ENCODE assay signal across 8 cellular contexts in the genomic region with DNA sequence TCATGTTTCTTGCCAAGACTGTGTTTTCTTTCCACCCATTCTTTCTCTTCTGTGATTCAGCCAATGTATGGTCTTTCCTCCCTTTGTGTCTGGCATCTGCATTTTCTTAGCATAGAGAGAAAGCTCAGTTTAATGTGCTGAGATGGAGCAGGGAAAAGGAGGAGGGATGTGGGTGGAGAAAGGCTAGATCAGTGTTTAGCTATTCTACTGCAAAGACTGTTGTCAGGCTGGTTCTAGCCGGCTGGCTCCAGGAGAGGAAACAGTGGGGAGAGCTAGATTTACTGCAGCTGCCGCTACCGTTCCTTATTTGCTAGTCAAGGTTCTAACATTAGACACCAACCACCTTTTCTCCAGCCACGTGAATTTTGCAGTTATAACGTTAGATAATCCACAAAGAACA. TPM values are rescaled to one million over a fixed set of nuclear protein-coding genes. Genes with fewer than 3 reads are reported as not detected.
DNase-seq lines count a peak whose midpoint lies in the region; ATAC-seq, FAIRE-seq and TF ChIP-seq lines count a peak whose summit lies in the region.

No MANE protein-coding gene starts in this region.

- no peak for ATAC-seq in HG03039 (IDR thresholded peaks at IDR 0.05; ENCODE audit: unreplicated experiment)

- no peak overlapping the region for H3K4ac ChIP-seq in mesendoderm (ENCODE audit: low read depth, low read length)

- WGBS in mesendoderm (ENCODE audit: extremely low coverage, insufficient coverage, low lambda C conversion rate) = no CpG with 5 or more reads among the region's 5 CpGs

- no peak overlapping the region for H2AK5ac ChIP-seq in mesendoderm (ENCODE audit: low read length)

- no peaks in the 10 kb centered on the region for H3K79me1 ChIP-seq in mesendoderm (ENCODE audit: low read length)

- no peak overlapping the region for H2BK120ac ChIP-seq in mesendoderm (ENCODE audit: low read depth, low read length)

- peaks cover 2% of the 10 kb centered on the region for H3K4me1 ChIP-seq in mesendoderm (ENCODE audit: control insufficient read depth, low read depth, low read length)
- H3K4me1 ChIP-seq in uterus = no peaks in the 10 kb centered on the region

- DNase-seq in Caki2 (ENCODE audit: low read depth) (peak; percentile 58), NCI-H187 (lab: John Stamatoyannopoulos, UW) (peak; percentile 49 to 53), chondrocyte (ENCODE audit: low spot score) (no peak), mesendoderm (peak; percentile 91), uterus (peak; percentile 54 to 77), D721Med (ENCODE audit: insufficient read length, low spot score) (no peak), SIG-M5 treated with dmso at 0.1 percent for 504 hours (lab: John Stamatoyannopoulos, UW; ENCODE audit: unreplicated experiment) (no peak)

- H3K56ac ChIP-seq in mesendoderm (ENCODE audit: low read length) = peak overlapping the region; percentile 45

- H3K9me3 ChIP-seq in uterus = no peaks in the 10 kb centered on the region

- no peaks in the 10 kb centered on the region for H3K27me3 ChIP-seq in mesendoderm (ENCODE audit: insufficient read depth, low read length, poor library complexity)
- no peaks in the 10 kb centered on the region for H3K27me3 ChIP-seq in uterus

- FAIRE-seq in D721Med (lab: Jason Lieb, UNC) = no peak

- H3K27ac ChIP-seq in mesendoderm (ENCODE audit: low read depth, low read length) = no peak overlapping the region
- H3K27ac ChIP-seq in uterus = peak overlapping the region; percentile 67 to 91

- no peaks in the 10 kb centered on the region for H3K9me3 Mint-ChIP-seq in chondrocyte (ENCODE audit: low read depth)

- no peak overlapping the region for H3K18ac ChIP-seq in mesendoderm (ENCODE audit: low read length)

- no peak overlapping the region for H3K4me2 ChIP-seq in mesendoderm (ENCODE audit: low read length)

- intact Hi-C loops in uterus (cut with DNase I; ENCODE audit: low total_unique reads) = no loop called here

- H2BK15ac ChIP-seq in mesendoderm (replicated peaks; ENCODE audit: low read depth) = peak overlapping the region; percentile 57

- no peak overlapping the region for H3K4me3 Mint-ChIP-seq in chondrocyte (ENCODE audit: unreplicated experiment)

- in situ Hi-C loops in Caki2 (cut with HindIII; ENCODE audit: low pct_unique_long_range_greater_than_20kb, low sequenced_read_pairs) = no loop called here

- H2BK5ac ChIP-seq in mesendoderm (ENCODE audit: low read length) = no peak overlapping the region

- H3K4me3 ChIP-seq in mesendoderm (ENCODE audit: low read length) (no peak overlapping the region), uterus (no peak overlapping the region)

- no peaks in the 10 kb centered on the region for H3K27me3 Mint-ChIP-seq in chondrocyte (ENCODE audit: low read depth)

- H3K4me1 Mint-ChIP-seq in chondrocyte (ENCODE audit: low read depth) = peaks cover 36% of the 10 kb centered on the region

- no peaks in the 10 kb centered on the region for H3K36me3 Mint-ChIP-seq in chondrocyte (ENCODE audit: low read depth)

- no peak overlapping the region for H3K23ac ChIP-seq in mesendoderm (ENCODE audit: low read length)

- H3K36me3 ChIP-seq in mesendoderm (ENCODE audit: control insufficient read depth, insufficient read depth, low read length) (no peaks in the 10 kb centered on the region), uterus (no peaks in the 10 kb centered on the region)

- H4K5ac ChIP-seq in mesendoderm (ENCODE audit: low read length) = no peak overlapping the region

- peak overlapping the region; percentile 86 for H3K27ac Mint-ChIP-seq in chondrocyte (ENCODE audit: unreplicated experiment)

- H4K8ac ChIP-seq in mesendoderm (ENCODE audit: low read depth, low read length) = no peak overlapping the region

- TF ChIP-seq POLR2A in uterus (IDR thresholded peaks at IDR 0.05) = no peak

- TF ChIP-seq CTCF in chondrocyte (IDR thresholded peaks at IDR 0.05) = no peak
- no peak for TF ChIP-seq CTCF in uterus (IDR thresholded peaks at IDR 0.05)
- no peak for TF ChIP-seq CTCF in D721Med (IDR thresholded peaks at IDR 0.05; ENCODE audit: insufficient read depth, missing control alignments)

- H3K79me2 ChIP-seq in mesendoderm (ENCODE audit: control insufficient read depth, insufficient read depth, low read length) = no peaks in the 10 kb centered on the region

- H3K9ac ChIP-seq in mesendoderm (ENCODE audit: low read length) = peak overlapping the region; percentile 7

RNA-seq across cellular contexts. Expression of gene RIMKLB, which starts 5.2 kb away (rescaled TPM):
- total RNA-seq in Caki2 (2014; rRNA removed; shearing (Covaris generic); ENCODE audit: low replicate concordance) = 12.4 and 12.6 TPM in 2 replicates
- 42.6 to 55.9 TPM (median 45.4 TPM) in 3 replicates for total RNA-seq in chondrocyte
- 56.3 TPM for polyA plus RNA-seq in mesendoderm (2013, experiment 1 of 2)
- 55.5 TPM for polyA plus RNA-seq in mesendoderm (2013, experiment 2 of 2)
- total RNA-seq in uterus = 100 to 1,000 TPM in 2 of 4 donors, 10 to 100 TPM in 2; 25.6 to 155 (median 93.4) TPM

RNA-seq across cellular contexts. Expression of gene MFAP5, which starts 29.9 kb away (rescaled TPM):
- not detected in 2 replicates for total RNA-seq in Caki2 (2014; rRNA removed; shearing (Covaris generic); ENCODE audit: low replicate concordance)
- 16.2 to 40.2 TPM (median 38.0 TPM) in 3 replicates for total RNA-seq in chondrocyte
- 1.2 TPM for polyA plus RNA-seq in mesendoderm (2013, experiment 1 of 2)
- 1.3 TPM for polyA plus RNA-seq in mesendoderm (2013, experiment 2 of 2)
- total RNA-seq in uterus = 100 to 1,000 TPM in 3 of 4 donors, 10 to 100 TPM in 1; 36.8 to 259 (median 151) TPM

Comparison
In these comparisons a context has a peak if more than half of its experiments do, and no peak if none do; other contexts are left out.
1. DNase-seq: peak in Caki2 (single experiment), NCI-H187 (2 of 2), mesendoderm (single experiment) and uterus (2 of 2); none in chondrocyte (single experiment), D721Med (single experiment) and SIG-M5 treated with dmso at 0.1 percent for 504 hours (single experiment).
2. RNA of gene MFAP5, which starts 29.9 kb away (total RNA-seq): 36.8 to 259 TPM in uterus and 16.2 to 40.2 TPM in chondrocyte; not detected in Caki2; every median in the first group is over 10 times any median in the second.